ENCODE assay signal across 19 cellular contexts in genomic region chr5:168311061-168311566, GRCh38. TPM values are rescaled to one million over a fixed set of nuclear protein-coding genes. Genes with fewer than 3 reads are reported as not detected.
DNase-seq lines count a peak whose midpoint lies in the region; ATAC-seq, FAIRE-seq and TF ChIP-seq lines count a peak whose summit lies in the region.
"Had no signal": no experiment of that assay in that cellular context is flagged by ENCODE, and none has a peak within 500 bp of the region (broad histone marks: within the 10 kb centered on the region; RNA-seq: fewer than 3 reads in every experiment).

No MANE protein-coding gene starts in this region.

- TF ChIP-seq POLR2A in HepG2 (IDR thresholded peaks at IDR 0.05; ENCODE audit: insufficient read depth in 1 of 2, low read depth in 2 of 2, low read length in 2 of 2) = no peak
- TF ChIP-seq POLR2A in right lobe of liver (IDR thresholded peaks at IDR 0.05) = no peak

- no peaks in the 10 kb centered on the region for H3K27me3 ChIP-seq in HepG2 (ENCODE audit: control insufficient read depth in 1 of 2, insufficient read depth in 2 of 2, low read length in 2 of 2)
- H3K27me3 ChIP-seq in right lobe of liver = no peaks in the 10 kb centered on the region
- H3K27me3 ChIP-seq in PC-9 (ENCODE audit: insufficient read depth, low read depth) = no peaks in the 10 kb centered on the region
- peaks cover 0 to 11% of the 10 kb centered on the region in 2 donors for H3K27me3 ChIP-seq in tibial artery
- H3K27me3 ChIP-seq: dorsolateral prefrontal cortex, uterus had no signal

- H3K36me3 ChIP-seq in HepG2 (replicated peaks in 1 of 2; ENCODE audit: control insufficient read depth in 1 of 2, insufficient read depth in 2 of 2, low read length in 2 of 2) (no peaks in the 10 kb centered on the region; a peak in 1 of 5 replicates), right lobe of liver (no peaks in the 10 kb centered on the region), PC-9 (ENCODE audit: low read depth) (no peaks in the 10 kb centered on the region), kidney (ENCODE audit: control insufficient read depth in 1 of 2, insufficient read depth in 2 of 2, low read length in 2 of 2) (no peaks in the 10 kb centered on the region), tibial artery (no peaks in the 10 kb centered on the region)
- H3K36me3 ChIP-seq: uterus had no signal

- TF ChIP-seq EP300 in HepG2 (IDR thresholded peaks at IDR 0.05; ENCODE audit: low read depth in 2 of 2, low read length in 2 of 2) (no peak), HepG2 (CRISPR knock-in tag; IDR thresholded peaks at IDR 0.05; ENCODE audit: borderline replicate concordance) (no peak)

- ATAC-seq in HepG2 = no peak
- ATAC-seq in right lobe of liver = no peak
- ATAC-seq: Right ventricle myocardium inferior had no signal

- intact Hi-C loops in HepG2 (cut with micrococcal nuclease; ENCODE audit: unreplicated experiment) (no loop called here), right lobe of liver (cut with DNase I) (no loop called here), PC-9 (cut with micrococcal nuclease; ENCODE audit: unreplicated experiment) (loop anchor here (10.0 kb wide), 2 partner anchors 1016 to 1844 kb away; no protein-coding TSS in a partner anchor), kidney (cut with DNase I) (no loop called here), tibial artery (cut with DNase I; ENCODE audit: low total_unique reads) (no loop called here)

- no peak for DNase-seq in HepG2 (ENCODE audit: low spot score)
- DNase-seq in right lobe of liver = no peak
- peak in 1 of 2 experiments; percentile 48 for DNase-seq in PC-9
- no peak for DNase-seq in kidney
- DNase-seq in stimulated activated CD4-positive, alpha-beta T cell treated with anti-CD3 and anti-CD28 coated beads, Interleukin-4, amount 100 ng/mL, for 4 hours = no peak
- DNase-seq in midbrain (lab: John Stamatoyannopoulos, UW) = no peak
- no peak for DNase-seq in activated CD4-positive, alpha-beta T cell treated with anti-CD3 and anti-CD28 coated beads for 48 hours
- DNase-seq in tibial artery = no peak
- DNase-seq: activated CD8-positive, alpha-beta memory T cell treated with anti-CD3 and anti-CD28 coated beads, Interleukin-2, amount 50 U/mL, for 48 hours; activated naive CD4-positive, alpha-beta T cell treated with anti-CD3 and anti-CD28 coated beads, Interleukin-2, amount 50 U/mL, for 16 hours; dorsolateral prefrontal cortex; NCI-H1436; stimulated activated CD4-positive, alpha-beta T cell treated with anti-CD3 and anti-CD28 coated beads, Interleukin-12 subunit alpha, Interleukin-12 subunit beta, amount 100 ng/mL, for 4 hours; T-helper 1 cell; uterus had no signal

- CTCF ChIA-PET in HepG2 (lab: Yijun Ruan, JAX; ENCODE audit: low intra/inter-chr PET ratio, low total read pairs) = no interaction called here
- CTCF ChIA-PET in PC-9 (lab: Charles Lee) = interaction anchor here (0.6 kb wide), 2 partner anchors 11 to 72 kb away, joined by 3 read pairs; no protein-coding TSS in a partner anchor

- H3K9me3 ChIP-seq in HepG2 (ENCODE audit: low read length) (no peaks in the 10 kb centered on the region), right lobe of liver (no peaks in the 10 kb centered on the region), PC-9 (ENCODE audit: insufficient read depth, low read depth) (no peaks in the 10 kb centered on the region), kidney (ENCODE audit: control insufficient read depth in 1 of 2, low read length in 2 of 2) (no peaks in the 10 kb centered on the region), tibial artery (no peaks in the 10 kb centered on the region)
- H3K9me3 ChIP-seq: uterus had no signal

- POLR2A ChIA-PET in HepG2 (lab: Yijun Ruan, JAX) = no interaction called here
- POLR2A ChIA-PET in PC-9 (lab: Charles Lee; ENCODE audit: unreplicated experiment) = interaction anchor here (0.5 kb wide), 1 partner anchor 9 kb away, joined by 3 read pairs; no protein-coding TSS in a partner anchor

- WGBS in HepG2 (ENCODE audit: low lambda C conversion rate) = 88% methylated on average over 4 of the region's 6 CpGs
- WGBS in right lobe of liver (ENCODE audit: insufficient coverage, low coverage, low lambda C conversion rate, missing lambda C conversion rate) = 72% methylated on average over 4 of the region's 6 CpGs

- FAIRE-seq in HepG2 (lab: Jason Lieb, UNC) = no peak
- FAIRE-seq in kidney (lab: Jason Lieb, UNC) = no peak
- FAIRE-seq: GM18507 had no signal

- peaks cover 81% of the 10 kb centered on the region for H3K4me1 ChIP-seq in HepG2 (ENCODE audit: insufficient read depth, low read length)
- peaks cover 0 to 54% (median 32%) of the 10 kb centered on the region in 4 donors for H3K4me1 ChIP-seq in right lobe of liver
- peaks cover 60% of the 10 kb centered on the region for H3K4me1 ChIP-seq in PC-9 (replicated peaks; ENCODE audit: insufficient read depth)
- H3K4me1 ChIP-seq in kidney (ENCODE audit: control insufficient read depth in 1 of 2, insufficient read depth in 1 of 2, low read depth in 1 of 2, low read length in 2 of 2) = peaks cover 55 to 72% of the 10 kb centered on the region in 2 donors
- peaks cover 0 to 8% (median 0%) of the 10 kb centered on the region in 4 donors for H3K4me1 ChIP-seq in tibial artery
- H3K4me1 ChIP-seq: uterus had no signal

- H3F3A ChIP-seq in PC-9 (ENCODE audit: insufficient read depth, low read depth) = peaks cover 47% of the 10 kb centered on the region

- H3K27ac ChIP-seq in HepG2 (ENCODE audit: extremely low read length, insufficient read depth, low read length) (no peak overlapping the region), right lobe of liver (peak overlapping the region in 1 of 3 donors; percentile 88), PC-9 (0 out of 2 replicates have a peak overlapping the region, but pooled peaks have one; percentile 3), kidney (ENCODE audit: low read depth in 2 of 2, low read length in 2 of 2) (peak overlapping the region; percentile 49 to 69), tibial artery (no peak overlapping the region)
- H3K27ac ChIP-seq: dorsolateral prefrontal cortex, HL-60, parathyroid adenoma, uterus had no signal

- no peak overlapping the region for H3K4me2 ChIP-seq in HepG2 (ENCODE audit: low read depth, low read length)
- H3K4me2 ChIP-seq in PC-9 = peak overlapping the region; percentile 6; the same call in 1 of the 2 replicates

- H2AFZ ChIP-seq in HepG2 (ENCODE audit: low read length) = no peak overlapping the region
- H2AFZ ChIP-seq in PC-9 = no peak overlapping the region
- H2AFZ ChIP-seq: parathyroid adenoma had no signal

- no peaks in the 10 kb centered on the region for H3K9me2 ChIP-seq in PC-9 (ENCODE audit: insufficient read depth)

- no peaks in the 10 kb centered on the region for H4K20me1 ChIP-seq in HepG2 (ENCODE audit: insufficient read depth, low read length)
- peaks cover 4% of the 10 kb centered on the region for H4K20me1 ChIP-seq in PC-9 (ENCODE audit: insufficient read depth)

- H3K4me3 ChIP-seq in HepG2 (replicated peaks in 1 of 3; ENCODE audit: insufficient read depth in 1 of 3, low read depth in 2 of 3, low read length in 3 of 3) (no peak overlapping the region), right lobe of liver (no peak overlapping the region), PC-9 (no peak overlapping the region), kidney (ENCODE audit: low read length in 2 of 2) (no peak overlapping the region), tibial artery (no peak overlapping the region)
- H3K4me3 ChIP-seq: dorsolateral prefrontal cortex, uterus had no signal

- TF ChIP-seq RAD21 in HepG2 (CRISPR knock-in tag; IDR thresholded peaks at IDR 0.05) = no peak

- no peak overlapping the region for H3K9ac ChIP-seq in HepG2 (ENCODE audit: insufficient read depth, low read depth, low read length)
- H3K9ac ChIP-seq in kidney (ENCODE audit: low read length in 2 of 2) = no peak overlapping the region
- H3K9ac ChIP-seq: parathyroid adenoma had no signal

- no TSS peak for BruUV-seq in HepG2 (replicated peaks; lab: Mats Ljungman, UMichigan)
- no TSS peak for BruUV-seq in PC-9 (replicated peaks; lab: Mats Ljungman, UMichigan)

- no peak for TF ChIP-seq CTCF in HepG2 (CRISPR knock-in tag; IDR thresholded peaks at IDR 0.05)
- TF ChIP-seq CTCF in right lobe of liver (IDR thresholded peaks at IDR 0.05) = no peak
- no peak for TF ChIP-seq CTCF in PC-9 (conservative IDR thresholded peaks at IDR 0.05)
- no peak for TF ChIP-seq CTCF in kidney (IDR thresholded peaks at IDR 0.05; ENCODE audit: borderline replicate concordance, extremely low read depth, insufficient read depth)
- no peak for TF ChIP-seq CTCF in tibial artery (IDR thresholded peaks at IDR 0.05)

- H3K79me2 ChIP-seq in HepG2 (ENCODE audit: insufficient read depth, low read length) (peaks cover 11% of the 10 kb centered on the region), PC-9 (ENCODE audit: low read depth) (peaks cover 96% of the 10 kb centered on the region)

- in situ Hi-C loops in HepG2 (cut with HindIII; ENCODE audit: extremely low pct_ligation_motif_present, low pct_unique_long_range_greater_than_20kb) = no loop called here

RNA-seq across cellular contexts. Expression of gene WWC1, which starts 19.7 kb away (rescaled TPM):
- total RNA-seq in HepG2 (2016; rRNA removed; fragmentation: Illumina TruSeq; extraction: Trizol) (17.3 and 17.9 TPM in 2 replicates), right lobe of liver (10 to 100 TPM in 5 of 6 experiments, 1 to 10 TPM in 1; 9.6 to 74.4 (median 23.5) TPM), PC-9 (2021) (79.5 and 97.7 TPM in 2 replicates), kidney (174 TPM)
- 3.2 and 4.1 TPM in 2 replicates for total RNA-seq in HepG2 (2016; cell fraction: cytosol; rRNA removed; fragmentation: Illumina TruSeq; extraction: Trizol; ENCODE audit: low read depth)
- total RNA-seq in HepG2 (2016; cell fraction: insoluble cytoplasmic fraction; rRNA removed; fragmentation: Illumina TruSeq; extraction: Trizol) = 16.2 and 18.5 TPM in 2 replicates
- 11.3 and 13.4 TPM in 2 replicates for total RNA-seq in HepG2 (2016; cell fraction: membrane; rRNA removed; fragmentation: Illumina TruSeq; extraction: Trizol)
- total RNA-seq in HepG2 (2016; cell fraction: nucleus; rRNA removed; fragmentation: Illumina TruSeq; extraction: Trizol) = 11.5 and 19.6 TPM in 2 replicates
- polyA plus RNA-seq in HepG2 (2011; rRNA removed) (8.3 and 9.3 TPM in 2 replicates), kidney (ENCODE audit: insufficient read depth, low read depth, low replicate concordance) (74.4 TPM)
- polyA plus RNA-seq in HepG2 (2011; cell fraction: cytosol; rRNA removed) = 5.7 and 5.8 TPM in 2 replicates
- polyA plus RNA-seq in HepG2 (2011; cell fraction: nucleus; rRNA removed) = 9.7 and 10.0 TPM in 2 replicates
- 8.6 and 11.5 TPM in 2 replicates for polyA plus RNA-seq in HepG2 (2012)
- 1.6 and 2.5 TPM in 2 replicates for polyA plus RNA-seq in HepG2 (2016; cell fraction: cytosol; fragmentation: Illumina TruSeq; extraction: Trizol; ENCODE audit: low read depth)
- polyA plus RNA-seq in HepG2 (2016; cell fraction: insoluble cytoplasmic fraction; fragmentation: Illumina TruSeq; extraction: Trizol; ENCODE audit: low read depth) = 16.5 and 17.8 TPM in 2 replicates
- polyA plus RNA-seq in HepG2 (2016; cell fraction: membrane; fragmentation: Illumina TruSeq; extraction: Trizol; ENCODE audit: low read depth) = 7.0 and 8.7 TPM in 2 replicates
- 16.3 and 18.5 TPM in 2 replicates for polyA plus RNA-seq in HepG2 (2016; cell fraction: nucleus; fragmentation: Illumina TruSeq; extraction: Trizol; ENCODE audit: insufficient read depth, low read depth)
- 12.6 and 55.5 TPM in 2 replicates for polyA minus RNA-seq in HepG2 (2011; rRNA and poly(A)+ RNA removed; ENCODE audit: low replicate concordance)
- 6.4 and 7.6 TPM in 2 replicates for polyA minus RNA-seq in HepG2 (2011; cell fraction: cytosol; rRNA and poly(A)+ RNA removed)
- polyA minus RNA-seq in HepG2 (2011; cell fraction: nucleus; rRNA and poly(A)+ RNA removed) = 12.2 and 12.5 TPM in 2 replicates

Comparison
In these comparisons a context has a peak if more than half of its experiments do, and no peak if none do; other contexts are left out.
1. H3K27ac ChIP-seq: peak in PC-9 (single experiment) and kidney (2 of 2); none in HepG2 (single experiment) and tibial artery (0 of 2).